ENCODE assay signal across 17 cellular contexts in the genomic region with DNA sequence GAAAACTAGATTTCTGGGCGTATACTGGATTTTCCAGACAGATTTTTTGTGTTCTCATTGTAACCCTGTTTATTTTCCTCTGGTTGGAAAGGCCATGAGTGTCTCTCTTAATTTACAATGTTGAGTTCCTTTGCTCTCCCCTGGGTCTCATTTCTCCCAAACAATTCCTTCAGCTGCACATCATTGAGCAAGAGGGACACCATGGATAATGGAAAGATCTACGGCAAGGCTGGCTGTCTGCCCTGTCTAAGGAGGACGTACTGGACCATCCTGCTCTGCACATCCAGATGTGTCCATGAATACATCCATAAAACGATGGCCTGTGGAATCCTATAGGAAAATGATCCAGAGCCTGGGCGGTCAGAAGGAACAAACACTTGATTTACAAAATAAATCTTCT.
DNase-seq lines count a peak whose midpoint lies in the region; ATAC-seq, FAIRE-seq and TF ChIP-seq lines count a peak whose summit lies in the region.
"Had no signal": no experiment of that assay in that cellular context is flagged by ENCODE, and none has a peak within 500 bp of the region (broad histone marks: within the 10 kb centered on the region; RNA-seq: fewer than 3 reads in every experiment).

No MANE protein-coding gene starts in this region.

- no peak overlapping the region for H3K56ac ChIP-seq in mesendoderm (ENCODE audit: low read length)

- no peak for DNase-seq in WTC11 (ENCODE audit: low spot score)
- DNase-seq in lower leg skin (ENCODE audit: low spot score in 2 of 2): peak; percentile 70 to 85
- DNase-seq in sciatic nerve (ENCODE audit: low spot score): peak; percentile 77
- no peak for DNase-seq in stimulated activated CD4-positive, alpha-beta T cell treated with anti-CD3 and anti-CD28 coated beads, Interleukin-4, amount 100 ng/mL, for 1 hour
- DNase-seq in OCI-M1 (lab: John Stamatoyannopoulos, UW): no peak
- no peak for DNase-seq in ureter (ENCODE audit: low spot score)
- no peak for DNase-seq in mesendoderm
- DNase-seq: C1 segment of cervical spinal cord, DMS79, NCI-H1092 treated with DMSO at 0.1 percent for 48 hours, NCI-H2081, NCI-H510A, NCI-H748 treated with DMSO at 0.1 percent for 48 hours, PC-3, RPMI8226 had no signal

- H3K4me1 ChIP-seq in mesendoderm (ENCODE audit: control insufficient read depth, low read depth, low read length): no peaks in the 10 kb centered on the region

- no peaks in the 10 kb centered on the region for H3K9me3 Mint-ChIP-seq in WTC11

- no peak overlapping the region for H3K27ac ChIP-seq in mesendoderm (ENCODE audit: low read depth, low read length)

- H3K27me3 Mint-ChIP-seq in WTC11 (ENCODE audit: low read depth): no peaks in the 10 kb centered on the region

- H3K4ac ChIP-seq in mesendoderm (ENCODE audit: low read depth, low read length): no peak overlapping the region

- no peak overlapping the region for H3K18ac ChIP-seq in mesendoderm (ENCODE audit: low read length)

- H3K9ac ChIP-seq in mesendoderm (ENCODE audit: low read length): no peak overlapping the region

- ATAC-seq in WTC11 (no peak), sciatic nerve (peak; percentile 89)
- ATAC-seq: PC-3 had no signal

- no peak overlapping the region for H2AK5ac ChIP-seq in mesendoderm (ENCODE audit: low read length)

- TF ChIP-seq CTCF in WTC11 (IDR thresholded peaks at IDR 0.05) (no peak), lower leg skin (IDR thresholded peaks at IDR 0.05) (no peak)

- no peak overlapping the region for H3K4me2 ChIP-seq in mesendoderm (ENCODE audit: low read length)

- H3K36me3 ChIP-seq in mesendoderm (ENCODE audit: control insufficient read depth, insufficient read depth, low read length): no peaks in the 10 kb centered on the region

- no peak overlapping the region for H3K23ac ChIP-seq in mesendoderm (ENCODE audit: low read length)

- peaks cover 8% of the 10 kb centered on the region for H3K4me1 Mint-ChIP-seq in WTC11

- no peak overlapping the region for H2BK5ac ChIP-seq in mesendoderm (ENCODE audit: low read length)

- H2BK15ac ChIP-seq in mesendoderm (replicated peaks; ENCODE audit: low read depth): no peak overlapping the region

- H3K79me2 ChIP-seq in mesendoderm (ENCODE audit: control insufficient read depth, insufficient read depth, low read length): no peaks in the 10 kb centered on the region

- no peaks in the 10 kb centered on the region for H3K27me3 ChIP-seq in mesendoderm (ENCODE audit: insufficient read depth, low read length, poor library complexity)

- H2BK120ac ChIP-seq in mesendoderm (ENCODE audit: low read depth, low read length): no peak overlapping the region

- no peak overlapping the region for H4K8ac ChIP-seq in mesendoderm (ENCODE audit: low read depth, low read length)

- CTCF ChIA-PET in WTC11 (lab: Charles Lee): interaction anchor here (1.0 kb wide), 1 partner anchor 639 kb away, joined by 3 read pairs; no protein-coding TSS in a partner anchor

- H3K4me3 Mint-ChIP-seq in WTC11: no peak overlapping the region

- H3K27ac Mint-ChIP-seq in WTC11: 0 out of 2 replicates have a peak overlapping the region, but pooled peaks have one; percentile 8

- no peak overlapping the region for H4K5ac ChIP-seq in mesendoderm (ENCODE audit: low read length)

- no peaks in the 10 kb centered on the region for H3K36me3 Mint-ChIP-seq in WTC11

- intact Hi-C loops in lower leg skin (cut with DNase I; ENCODE audit: low total_unique reads): no loop called here
- intact Hi-C loops in sciatic nerve (cut with DNase I): no loop called here

- no peak for TF ChIP-seq POLR2A in lower leg skin (IDR thresholded peaks at IDR 0.05)

- H3K4me3 ChIP-seq in lower leg skin (ENCODE audit: low read depth, poor library complexity, severe bottlenecking) (no peak overlapping the region), mesendoderm (ENCODE audit: low read length) (no peak overlapping the region)

- POLR2A ChIA-PET in WTC11 (lab: Charles Lee): no interaction called here

- no peaks in the 10 kb centered on the region for H3K79me1 ChIP-seq in mesendoderm (ENCODE audit: low read length)

- WGBS in lower leg skin, 2 donors: 56 to 63% methylated on average over 5 of the region's 5 CpGs
- WGBS in mesendoderm (ENCODE audit: extremely low coverage, insufficient coverage, low lambda C conversion rate): no CpG with 5 or more reads among the region's 5 CpGs

- peak; percentile 98 for FAIRE-seq in endometrium (lab: Jason Lieb, UNC)
- FAIRE-seq: H1 had no signal

TF ChIP-seq in WTC11, 78 proteins besides CTCF, POLR2A, EP300 and RAD21:
- no peak for TF ChIP-seq ZNF512 (CRISPR knock-in tag; IDR thresholded peaks at IDR 0.05; ENCODE audit: borderline replicate concordance)
- TF ChIP-seq ZNF396 (CRISPR knock-in tag; IDR thresholded peaks at IDR 0.05; ENCODE audit: borderline replicate concordance): no peak
- TF ChIP-seq, protein P1, sequence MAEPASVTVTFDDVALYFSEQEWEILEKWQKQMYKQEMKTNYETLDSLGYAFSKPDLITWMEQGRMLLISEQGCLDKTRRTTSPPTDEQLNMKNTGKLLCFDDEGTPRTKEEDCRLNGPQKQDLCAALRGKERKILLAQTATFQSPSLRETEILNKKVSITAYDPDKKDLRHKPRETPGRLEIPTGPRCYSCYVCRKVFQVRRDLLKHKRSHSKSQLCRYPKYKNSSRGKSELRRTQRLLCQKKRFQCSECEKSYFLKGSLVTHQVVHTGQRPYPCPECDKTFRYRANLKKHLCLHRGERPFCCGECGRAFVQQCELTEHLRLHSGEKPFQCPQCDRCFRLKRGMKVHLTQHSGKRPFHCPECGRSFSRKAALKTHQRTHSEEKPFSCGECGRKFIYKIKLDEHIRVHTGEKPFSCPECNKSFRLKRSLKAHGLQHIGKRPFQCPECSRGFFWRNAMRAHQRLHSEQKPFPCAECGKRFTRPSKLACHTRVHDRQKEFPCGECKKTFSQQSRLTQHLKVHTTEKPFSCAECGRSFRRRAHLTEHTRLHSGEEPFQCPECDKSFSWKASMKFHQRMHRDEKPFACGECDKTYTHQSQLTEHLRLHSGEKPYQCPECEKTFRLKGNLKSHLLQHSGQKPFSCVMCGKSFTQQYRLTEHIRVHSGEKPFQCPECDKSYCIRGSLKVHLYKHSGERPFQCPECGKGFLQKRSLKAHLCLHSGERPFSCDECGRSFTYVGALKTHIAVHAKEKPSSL (CRISPR knock-in tag; conservative IDR thresholded peaks at IDR 0.05): no peak

Comparison
In these comparisons a context has a peak if more than half of its experiments do, and no peak if none do; other contexts are left out.
1. DNase-seq: peak in lower leg skin (2 of 2) and sciatic nerve (single experiment); none in WTC11 (single experiment), stimulated activated CD4-positive, alpha-beta T cell treated with anti-CD3 and anti-CD28 coated beads, Interleukin-4, amount 100 ng/mL, for 1 hour (single experiment), OCI-M1 (single experiment), ureter (single experiment) and mesendoderm (single experiment).